11 cellular contexts compared by ENCODE assay signal in genomic region chr10:74683621-74684114, GRCh38.
DNase-seq lines count a peak whose midpoint lies in the region; ATAC-seq and TF ChIP-seq lines count a peak whose summit lies in the region.
"Had no signal": no experiment of that assay in that cellular context is flagged by ENCODE, and none has a peak within 500 bp of the region (broad histone marks: within the 10 kb centered on the region; RNA-seq: fewer than 3 reads in every experiment).

No MANE protein-coding gene starts in this region.

- no peaks in the 10 kb centered on the region for H3K27me3 Mint-ChIP-seq in nephron progenitor cell (ENCODE audit: low read depth, poor library complexity)
- H3K27me3 Mint-ChIP-seq: activated naive CD8-positive, alpha-beta T cell had no signal

- no peak for TF ChIP-seq CTCF in WERI-Rb-1 (IDR thresholded peaks at IDR 0.05; ENCODE audit: low read depth, low read length)
- TF ChIP-seq CTCF in nephron progenitor cell (IDR thresholded peaks at IDR 0.05) = no peak

- ATAC-seq in GM18868 (IDR thresholded peaks at IDR 0.05; ENCODE audit: unreplicated experiment) = peak; percentile 52

- H3K4me3 Mint-ChIP-seq in nephron progenitor cell = peak overlapping the region; percentile 9
- H3K4me3 Mint-ChIP-seq: activated naive CD8-positive, alpha-beta T cell had no signal

- no peaks in the 10 kb centered on the region for H3K27me3 ChIP-seq in WERI-Rb-1 (ENCODE audit: insufficient read depth, low read depth, severe bottlenecking)
- H3K27me3 ChIP-seq: uterus had no signal

- H3K27ac Mint-ChIP-seq in nephron progenitor cell = peak overlapping the region; percentile 82
- H3K27ac Mint-ChIP-seq: activated naive CD8-positive, alpha-beta T cell had no signal

- peak overlapping the region; percentile 31; the same call in 1 of the 2 replicates for H3K27ac ChIP-seq in WERI-Rb-1
- H3K27ac ChIP-seq: uterus had no signal

- H3K36me3 Mint-ChIP-seq in nephron progenitor cell (ENCODE audit: low read depth) = peaks cover 30% of the 10 kb centered on the region

- DNase-seq in NCI-H128 (lab: John Stamatoyannopoulos, UW; ENCODE audit: unreplicated experiment) (peak; percentile 11), WERI-Rb-1 (no peak), nephron progenitor cell (no peak), amniotic stem cell (lab: John Stamatoyannopoulos, UW) (no peak), mesenteric fat pad (ENCODE audit: low spot score) (no peak), Kasumi-1 (lab: John Stamatoyannopoulos, UW) (no peak)
- DNase-seq: activated CD8-positive, alpha-beta memory T cell treated with anti-CD3 and anti-CD28 coated beads for 24 hours; NCI-H524; uterus had no signal

- no peak overlapping the region for H3K4me3 ChIP-seq in WERI-Rb-1 (ENCODE audit: low read depth, low read length)
- H3K4me3 ChIP-seq: uterus had no signal

- H3K4me1 Mint-ChIP-seq in nephron progenitor cell = peaks cover 22% of the 10 kb centered on the region

- H3K36me3 ChIP-seq in WERI-Rb-1 = no peaks in the 10 kb centered on the region
- H3K36me3 ChIP-seq: uterus had no signal

- peaks cover 4% of the 10 kb centered on the region for H3K9me3 Mint-ChIP-seq in nephron progenitor cell

- H3K9me3 ChIP-seq in WERI-Rb-1 (ENCODE audit: severe bottlenecking) = no peaks in the 10 kb centered on the region
- H3K9me3 ChIP-seq: uterus had no signal
